36 cellular contexts compared by ENCODE assay signal in the genomic region with DNA sequence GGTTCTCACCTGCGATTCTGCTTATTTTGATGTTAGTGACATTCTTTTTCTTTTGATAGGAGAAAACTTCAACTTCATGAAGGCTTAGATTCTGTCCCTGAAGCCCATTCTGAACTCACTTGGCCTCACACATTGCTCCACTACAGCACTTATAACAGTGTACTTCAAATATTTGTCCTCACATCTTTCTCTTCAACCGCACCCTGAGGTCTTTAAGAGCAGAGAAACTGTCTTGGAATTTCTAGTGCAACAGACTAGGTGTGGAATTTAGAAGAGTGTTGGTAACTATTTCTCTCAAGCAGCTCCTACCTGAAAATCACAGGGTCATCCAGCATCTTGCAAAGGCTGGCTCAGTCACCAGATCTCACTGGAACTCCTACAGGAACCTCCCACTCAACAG. TPM values are rescaled to one million over a fixed set of nuclear protein-coding genes. Genes with fewer than 3 reads are reported as not detected.
"Had no signal": no experiment of that assay in that cellular context is flagged by ENCODE, and none has a peak within 500 bp of the region (broad histone marks: within the 10 kb centered on the region; RNA-seq: fewer than 3 reads in every experiment).

No MANE protein-coding gene starts in this region.

- H3K4me3 Mint-ChIP-seq: activated B cell treated with CpG ODN at 0.5 μM for 24 hours; activated CD4-positive, alpha-beta memory T cell treated with anti-CD3 and anti-CD28 coated beads for 36 hours; activated CD4-positive, alpha-beta T cell treated with anti-CD3 and anti-CD28 coated beads, Interleukin-2, amount 10 ng/mL, durations not matched to agents 24 days and 14 days; activated CD8-positive, alpha-beta T cell treated with anti-CD3 and anti-CD28 coated beads for 36 hours; activated naive CD4-positive, alpha-beta T cell treated with anti-CD3 and anti-CD28 coated beads, Interleukin-2, amount 10 ng/mL, durations not matched to agents 7 days and 5 days; activated naive CD4-positive, alpha-beta T cell treated with anti-CD3 and anti-CD28 coated beads, Interleukin-2, amount 50 U/mL, for 24 hours; activated naive CD8-positive, alpha-beta T cell; activated naive CD8-positive, alpha-beta T cell treated with anti-CD3 and anti-CD28 coated beads, Interleukin-2, amount 10 ng/mL, durations not matched to agents 7 days and 5 days; activated naive CD8-positive, alpha-beta T cell treated with anti-CD3 and anti-CD28 coated beads, Interleukin-2, amount 50 U/mL, for 24 hours; activated T-cell treated with anti-CD3 and anti-CD28 coated beads, Interleukin-2, amount 50 U/mL, for 24 hours; brain; central memory CD8-positive, alpha-beta T cell; T-helper 1 cell treated with Interleukin-12 subunit alpha and Interleukin-12 subunit beta and Interleukin-4 antibody, amounts not matched to agents 30 μg/mL and 1 μg/mL, for 36 hours; T-helper 2 cell treated with Interferon-gamma antibody and Interleukin-4, amounts not matched to agents 5 μg/mL and 100 μg/mL, for 36 hours had no signal

- H3K9me3 ChIP-seq: ascending aorta had no signal

- H3K4me1 Mint-ChIP-seq: activated B cell treated with CpG ODN at 0.5 μM for 24 hours; activated CD4-positive, alpha-beta T cell treated with anti-CD3 and anti-CD28 coated beads, Interleukin-2, amount 10 ng/mL, durations not matched to agents 24 days and 14 days; activated naive CD4-positive, alpha-beta T cell treated with anti-CD3 and anti-CD28 coated beads, Interleukin-2, amount 10 ng/mL, durations not matched to agents 7 days and 5 days; activated naive CD4-positive, alpha-beta T cell treated with anti-CD3 and anti-CD28 coated beads, Interleukin-2, amount 50 U/mL, for 24 hours; activated naive CD8-positive, alpha-beta T cell treated with anti-CD3 and anti-CD28 coated beads, Interleukin-2, amount 10 ng/mL, durations not matched to agents 7 days and 5 days; activated naive CD8-positive, alpha-beta T cell treated with anti-CD3 and anti-CD28 coated beads, Interleukin-2, amount 50 U/mL, for 24 hours; brain; central memory CD8-positive, alpha-beta T cell had no signal

- DNase-seq: activated B cell treated with CpG ODN at 0.5 μM for 24 hours; activated CD4-positive, alpha-beta memory T cell treated with anti-CD3 and anti-CD28 coated beads for 36 hours; activated CD4-positive, alpha-beta T cell treated with anti-CD3 and anti-CD28 coated beads for 4 hours; activated CD4-positive, alpha-beta T cell treated with anti-CD3 and anti-CD28 coated beads, Interleukin-2, amount 10 ng/mL, durations not matched to agents 24 days and 14 days; activated CD4-positive, alpha-beta T cell treated with anti-CD3 and anti-CD28 coated beads, Interleukin-2, amount 50 U/mL, for 1 hour; activated CD4-positive, alpha-beta T cell treated with anti-CD3 and anti-CD28 coated beads, Interleukin-2, amount 50 U/mL, for 4 hours; activated CD4-positive, CD25-positive, alpha-beta regulatory T cell treated with anti-CD3 and anti-CD28 coated beads, Interleukin-2, amount 50 U/mL, for 72 hours; activated CD8-positive, alpha-beta memory T cell treated with anti-CD3 and anti-CD28 coated beads, Interleukin-2, amount 50 U/mL, for 48 hours; activated CD8-positive, alpha-beta T cell treated with anti-CD3 and anti-CD28 coated beads for 36 hours; activated effector memory CD4-positive, alpha-beta T cell treated with Interleukin-2 at 50 U/mL for 16 hours; activated gamma-delta T cell; activated naive CD4-positive, alpha-beta T cell treated with anti-CD3 and anti-CD28 coated beads, Interleukin-2, amount 10 ng/mL, durations not matched to agents 7 days and 5 days; activated naive CD4-positive, alpha-beta T cell treated with Interleukin-2 at 50 U/mL for 16 hours; activated naive CD8-positive, alpha-beta T cell treated with anti-CD3 and anti-CD28 coated beads, Interleukin-2, amount 10 ng/mL, durations not matched to agents 7 days and 5 days; activated naive CD8-positive, alpha-beta T cell treated with anti-CD3 and anti-CD28 coated beads, Interleukin-2, amount 50 U/mL, for 24 hours; activated T-cell treated with anti-CD3 and anti-CD28 coated beads, Interleukin-2, amount 50 U/mL, for 24 hours; activated T-cell treated with anti-CD3 and anti-CD28 coated beads, Interleukin-2, amount 50 U/mL, for 48 hours; amygdala; anterior cingulate cortex; caudate nucleus; cerebellar nuclear complex; T-helper 1 cell; T-helper 2 cell; T-helper 9 cell had no signal

- H3K27ac Mint-ChIP-seq: activated B cell treated with CpG ODN at 0.5 μM for 24 hours; activated CD4-positive, alpha-beta memory T cell treated with anti-CD3 and anti-CD28 coated beads for 36 hours; activated CD4-positive, alpha-beta T cell treated with anti-CD3 and anti-CD28 coated beads, Interleukin-2, amount 10 ng/mL, durations not matched to agents 24 days and 14 days; activated CD8-positive, alpha-beta T cell treated with anti-CD3 and anti-CD28 coated beads for 36 hours; activated naive CD4-positive, alpha-beta T cell treated with anti-CD3 and anti-CD28 coated beads, Interleukin-2, amount 10 ng/mL, durations not matched to agents 7 days and 5 days; activated naive CD4-positive, alpha-beta T cell treated with anti-CD3 and anti-CD28 coated beads, Interleukin-2, amount 50 U/mL, for 24 hours; activated naive CD8-positive, alpha-beta T cell; activated naive CD8-positive, alpha-beta T cell treated with anti-CD3 and anti-CD28 coated beads, Interleukin-2, amount 10 ng/mL, durations not matched to agents 7 days and 5 days; activated naive CD8-positive, alpha-beta T cell treated with anti-CD3 and anti-CD28 coated beads, Interleukin-2, amount 50 U/mL, for 24 hours; activated T-cell treated with anti-CD3 and anti-CD28 coated beads, Interleukin-2, amount 50 U/mL, for 24 hours; activated T-helper 2 cell treated with anti-CD3 and anti-CD28 coated beads, Interferon-gamma antibody, Interleukin-2, Interleukin-4, amounts not matched to agents 10 μg/mL and 5 μg/mL and 100 μg/mL, durations not matched to agents 14 hours and 24 hours and 36 hours; brain; T-helper 1 cell treated with Interleukin-12 subunit alpha and Interleukin-12 subunit beta and Interleukin-4 antibody, amounts not matched to agents 30 μg/mL and 1 μg/mL, for 36 hours; T-helper 2 cell treated with Interferon-gamma antibody and Interleukin-4, amounts not matched to agents 5 μg/mL and 100 μg/mL, for 36 hours had no signal

- H3K9me3 Mint-ChIP-seq: activated CD4-positive, alpha-beta memory T cell treated with anti-CD3 and anti-CD28 coated beads for 36 hours; activated CD4-positive, alpha-beta T cell treated with anti-CD3 and anti-CD28 coated beads, Interleukin-2, amount 10 ng/mL, durations not matched to agents 24 days and 14 days; activated CD8-positive, alpha-beta T cell treated with anti-CD3 and anti-CD28 coated beads for 36 hours; activated naive CD4-positive, alpha-beta T cell treated with anti-CD3 and anti-CD28 coated beads, Interleukin-2, amount 10 ng/mL, durations not matched to agents 7 days and 5 days; activated naive CD4-positive, alpha-beta T cell treated with anti-CD3 and anti-CD28 coated beads, Interleukin-2, amount 50 U/mL, for 24 hours; activated naive CD8-positive, alpha-beta T cell treated with anti-CD3 and anti-CD28 coated beads, Interleukin-2, amount 10 ng/mL, durations not matched to agents 7 days and 5 days; activated naive CD8-positive, alpha-beta T cell treated with anti-CD3 and anti-CD28 coated beads, Interleukin-2, amount 50 U/mL, for 24 hours; activated T-cell treated with anti-CD3 and anti-CD28 coated beads, Interleukin-2, amount 50 U/mL, for 24 hours; activated T-helper 2 cell treated with anti-CD3 and anti-CD28 coated beads, Interferon-gamma antibody, Interleukin-2, Interleukin-4, amounts not matched to agents 10 μg/mL and 5 μg/mL and 100 μg/mL, durations not matched to agents 14 hours and 24 hours and 36 hours; brain; central memory CD8-positive, alpha-beta T cell; T-helper 1 cell treated with Interleukin-12 subunit alpha and Interleukin-12 subunit beta and Interleukin-4 antibody, amounts not matched to agents 30 μg/mL and 1 μg/mL, for 36 hours; T-helper 2 cell treated with Interferon-gamma antibody and Interleukin-4, amounts not matched to agents 5 μg/mL and 100 μg/mL, for 36 hours had no signal

- H3K36me3 Mint-ChIP-seq: activated CD4-positive, alpha-beta memory T cell treated with anti-CD3 and anti-CD28 coated beads for 36 hours; activated naive CD4-positive, alpha-beta T cell treated with anti-CD3 and anti-CD28 coated beads, Interleukin-2, amount 10 ng/mL, durations not matched to agents 7 days and 5 days; activated naive CD4-positive, alpha-beta T cell treated with anti-CD3 and anti-CD28 coated beads, Interleukin-2, amount 50 U/mL, for 24 hours; activated naive CD8-positive, alpha-beta T cell; activated naive CD8-positive, alpha-beta T cell treated with anti-CD3 and anti-CD28 coated beads, Interleukin-2, amount 10 ng/mL, durations not matched to agents 7 days and 5 days; brain had no signal

- H3K4me1 ChIP-seq: ascending aorta had no signal

- H3K27me3 ChIP-seq: ascending aorta had no signal

- H3K27ac ChIP-seq: ascending aorta, cardiac muscle cell, VCaP had no signal

- H3K4me3 ChIP-seq: ascending aorta, cardiac muscle cell had no signal

- ATAC-seq: activated CD8-positive, alpha-beta T cell treated with anti-CD3 and anti-CD28 coated beads for 36 hours; activated naive CD8-positive, alpha-beta T cell treated with anti-CD3 and anti-CD28 coated beads, Interleukin-2, amount 50 U/mL, for 24 hours had no signal

- H3K36me3 ChIP-seq: ascending aorta, cardiac muscle cell had no signal

RNA-seq across cellular contexts. Expression of a gene that starts 7.8 kb away (rescaled TPM):
- total RNA-seq: activated B cell treated with CpG ODN at 0.5 μM for 24 hours; activated CD4-positive, alpha-beta memory T cell treated with anti-CD3 and anti-CD28 coated beads for 36 hours; activated CD4-positive, alpha-beta T cell treated with anti-CD3 and anti-CD28 coated beads, Interleukin-2, amount 10 ng/mL, durations not matched to agents 24 days and 14 days; activated CD8-positive, alpha-beta memory T cell treated with anti-CD3 and anti-CD28 coated beads for 36 hours; activated CD8-positive, alpha-beta T cell treated with anti-CD3 and anti-CD28 coated beads for 36 hours; activated naive CD8-positive, alpha-beta T cell treated with anti-CD3 and anti-CD28 coated beads, Interleukin-2, amount 10 ng/mL, durations not matched to agents 7 days and 5 days; activated T-helper 2 cell treated with anti-CD3 and anti-CD28 coated beads, Interferon-gamma antibody, Interleukin-2, Interleukin-4, amounts not matched to agents 10 μg/mL and 5 μg/mL and 100 μg/mL, durations not matched to agents 14 hours and 24 hours and 36 hours; ascending aorta; bronchial epithelial cell; cardiac muscle cell had no signal

RNA-seq across cellular contexts. Expression of a gene that starts 32.5 kb away (rescaled TPM):
- total RNA-seq: activated B cell treated with CpG ODN at 0.5 μM for 24 hours; activated CD4-positive, alpha-beta memory T cell treated with anti-CD3 and anti-CD28 coated beads for 36 hours; activated CD4-positive, alpha-beta T cell treated with anti-CD3 and anti-CD28 coated beads, Interleukin-2, amount 10 ng/mL, durations not matched to agents 24 days and 14 days; activated CD8-positive, alpha-beta memory T cell treated with anti-CD3 and anti-CD28 coated beads for 36 hours; activated CD8-positive, alpha-beta T cell treated with anti-CD3 and anti-CD28 coated beads for 36 hours; activated naive CD8-positive, alpha-beta T cell treated with anti-CD3 and anti-CD28 coated beads, Interleukin-2, amount 10 ng/mL, durations not matched to agents 7 days and 5 days; activated T-helper 2 cell treated with anti-CD3 and anti-CD28 coated beads, Interferon-gamma antibody, Interleukin-2, Interleukin-4, amounts not matched to agents 10 μg/mL and 5 μg/mL and 100 μg/mL, durations not matched to agents 14 hours and 24 hours and 36 hours; ascending aorta; bronchial epithelial cell; cardiac muscle cell had no signal
